ENCODE assay signal across 26 cellular contexts in genomic region chr4:6549890-6550620, GRCh38.
"Had no signal": no experiment of that assay in that cellular context is flagged by ENCODE, and none has a peak within 500 bp of the region (broad histone marks: within the 10 kb centered on the region; RNA-seq: fewer than 3 reads in every experiment).

No MANE protein-coding gene starts in this region.

- ATAC-seq: activated CD4-positive, CD25-positive, alpha-beta regulatory T cell treated with anti-CD3 and anti-CD28 coated beads, Interleukin-2, amount 50 U/mL, for 24 hours; foreskin keratinocyte; natural killer cell treated with Interleukin-12 subunit alpha and Interleukin-12 subunit beta and Interleukin-15 and Interleukin-18, amount 100 ng/mL, for 72 hours; stimulated activated naive B cell treated with anti-CD40 and anti-IgM and Interleukin-4, amounts not matched to agents 10 μg/mL and 1 μg/mL and 100 μg/mL, for 72 hours had no signal

- H3K9me3 ChIP-seq: neutrophil had no signal

- DNase-seq: activated CD4-positive, alpha-beta T cell treated with anti-CD3 and anti-CD28 coated beads for 48 hours; activated CD4-positive, alpha-beta T cell treated with anti-CD3 and anti-CD28 coated beads, Interleukin-2, amount 50 U/mL, for 48 hours; activated CD8-positive, alpha-beta memory T cell treated with anti-CD3 and anti-CD28 coated beads for 24 hours; activated effector memory CD4-positive, alpha-beta T cell treated with anti-CD3 and anti-CD28 coated beads, Interleukin-2, amount 50 U/mL, for 16 hours; activated naive CD4-positive, alpha-beta T cell treated with anti-CD3 and anti-CD28 coated beads for 36 hours; activated T-cell treated with anti-CD3 and anti-CD28 coated beads, Interleukin-2, amount 50 U/mL, for 1 hour; amniotic stem cell; dermis blood vessel endothelial cell; effector CD4-positive, alpha-beta T cell; foreskin keratinocyte; islet precursor cell; retina; stimulated activated CD4-positive, alpha-beta T cell treated with anti-CD3 and anti-CD28 coated beads, Interleukin-15, amount 100 ng/mL, for 24 hours; stimulated activated CD4-positive, alpha-beta T cell treated with anti-CD3 and anti-CD28 coated beads, Interleukin-2, amount 100 ng/mL, for 24 hours; stimulated activated naive B cell treated with anti-CD40 and anti-IgM and Interleukin-4, amounts not matched to agents 10 μg/mL and 1 μg/mL and 100 μg/mL, for 72 hours; stomach; SW 1271; T-helper 9 cell; tibial artery had no signal

- H3K27ac ChIP-seq: esophagus muscularis mucosa, foreskin keratinocyte, hepatocyte, neutrophil, stomach, tibial artery, VCaP had no signal

- H3K4me1 ChIP-seq: esophagus muscularis mucosa, foreskin keratinocyte, stomach, tibial artery had no signal

- H2AFZ ChIP-seq: hepatocyte had no signal

- H3K4me2 ChIP-seq: hepatocyte had no signal

- H3K4me3 ChIP-seq: esophagus muscularis mucosa, hepatocyte, lung, stomach, tibial artery had no signal

- H3K36me3 ChIP-seq: esophagus muscularis mucosa, neutrophil, stomach, tibial artery had no signal

- H3K79me2 ChIP-seq: hepatocyte had no signal
